16 cellular contexts compared by ENCODE assay signal in the genomic region with DNA sequence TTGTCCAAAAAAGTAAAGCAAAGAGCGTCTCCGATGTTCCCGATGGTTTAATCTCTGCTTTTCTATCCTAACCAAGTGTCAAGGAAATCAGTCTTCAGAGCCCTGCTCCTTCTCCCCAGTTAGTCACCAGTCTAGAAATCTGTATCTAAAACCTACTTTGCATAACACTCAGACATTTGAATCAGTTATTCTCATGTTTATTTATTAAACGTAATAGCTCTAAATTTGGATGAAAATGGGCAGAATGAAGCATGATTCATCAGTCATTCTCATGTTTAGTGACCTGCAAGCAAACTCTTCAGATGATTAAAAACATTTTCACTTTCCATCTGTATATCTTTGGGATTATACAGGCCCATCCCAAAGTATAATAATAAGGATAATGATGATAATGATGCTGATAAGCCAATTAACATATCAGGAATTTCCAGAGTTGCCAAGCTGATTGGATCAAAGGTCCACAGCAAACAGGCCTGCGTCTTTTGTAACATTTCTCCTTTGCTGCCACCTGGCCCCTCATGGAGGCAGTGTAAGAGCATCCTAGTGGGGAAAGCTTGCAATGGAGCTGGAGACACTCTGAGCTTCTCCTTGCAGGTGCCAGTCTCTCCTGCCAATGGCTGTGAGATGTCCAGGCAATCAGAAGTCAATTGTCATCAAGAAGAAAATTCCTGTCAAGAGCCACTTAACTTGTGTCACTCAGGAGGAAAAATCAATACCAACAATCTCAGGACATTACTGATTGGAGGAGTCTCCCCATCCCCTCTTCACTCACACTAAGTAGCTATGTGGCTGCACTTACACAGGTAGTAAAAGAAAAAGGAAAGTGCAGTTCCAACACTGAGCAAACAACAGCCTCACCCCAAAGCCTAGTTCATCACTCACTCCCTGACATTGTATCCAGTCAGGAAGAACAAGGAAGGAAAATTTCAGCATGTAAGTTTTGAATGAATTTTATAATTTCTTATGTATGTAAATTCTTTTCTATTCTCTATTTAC.
A peak's percentile ranks its signal among the peaks of the same experiment; 100 is the strongest.
DNase-seq lines count a peak whose midpoint lies in the region; ATAC-seq and TF ChIP-seq lines count a peak whose summit lies in the region.
"Had no signal": no experiment of that assay in that cellular context is flagged by ENCODE, and none has a peak within 500 bp of the region (broad histone marks: within the 10 kb centered on the region; RNA-seq: fewer than 3 reads in every experiment).

No MANE protein-coding gene starts in this region.

- H4K20me1 ChIP-seq in OCI-LY3 (ENCODE audit: insufficient read depth, low read length), result no peaks in the 10 kb centered on the region

- H3K27ac ChIP-seq in OCI-LY3 (ENCODE audit: low read length), result no peak overlapping the region
- H3K27ac ChIP-seq: right atrium auricular region had no signal

- no peaks in the 10 kb centered on the region for H3K36me3 ChIP-seq in OCI-LY3 (replicated peaks; ENCODE audit: low read depth, low read length)
- H3K36me3 ChIP-seq: right atrium auricular region had no signal

- no peaks in the 10 kb centered on the region for H3K4me1 ChIP-seq in OCI-LY3 (ENCODE audit: low read length)
- H3K4me1 ChIP-seq: right atrium auricular region had no signal

- H3K4me3 ChIP-seq in OCI-LY3 (ENCODE audit: low read length), result no peak overlapping the region
- H3K4me3 ChIP-seq: right atrium auricular region had no signal

- H3K4me3 Mint-ChIP-seq in type B pancreatic cell, result no peak overlapping the region
- H3K4me3 Mint-ChIP-seq: IgD-negative memory B cell had no signal

- peak; percentile 51 for ATAC-seq in HG03520 (IDR thresholded peaks at IDR 0.05; ENCODE audit: unreplicated experiment)

- H3K9ac ChIP-seq in OCI-LY3 (ENCODE audit: low read length), result no peak overlapping the region

- H3K27me3 Mint-ChIP-seq in type B pancreatic cell, result no peaks in the 10 kb centered on the region

- peak; percentile 29 for TF ChIP-seq CTCF in OCI-LY3 (IDR thresholded peaks at IDR 0.05; ENCODE audit: low read depth, low read length)
- peak; percentile 21 for TF ChIP-seq CTCF in type B pancreatic cell (conservative IDR thresholded peaks at IDR 0.05)

- H3K36me3 Mint-ChIP-seq in type B pancreatic cell, result no peaks in the 10 kb centered on the region
- H3K36me3 Mint-ChIP-seq: IgD-negative memory B cell had no signal

- no peak overlapping the region for H3K27ac Mint-ChIP-seq in type B pancreatic cell
- H3K27ac Mint-ChIP-seq: IgD-negative memory B cell had no signal

- no peaks in the 10 kb centered on the region for H3K9me3 Mint-ChIP-seq in type B pancreatic cell
- H3K9me3 Mint-ChIP-seq: IgD-negative memory B cell had no signal

- H3K4me2 ChIP-seq in OCI-LY3 (ENCODE audit: low read length), result no peak overlapping the region

- H3K4me1 Mint-ChIP-seq in type B pancreatic cell (ENCODE audit: unreplicated experiment), result peaks cover 3% of the 10 kb centered on the region
- H3K4me1 Mint-ChIP-seq: IgD-negative memory B cell had no signal

- DNase-seq in NCI-H2196 (lab: John Stamatoyannopoulos, UW; ENCODE audit: unreplicated experiment) (peak; percentile 14), NCI-H2196 treated with DMSO at 0.1 percent for 48 hours (lab: John Stamatoyannopoulos, UW; ENCODE audit: unreplicated experiment) (no peak), type B pancreatic cell (ENCODE audit: extremely low spot score, unreplicated experiment) (no peak), SIG-M5 treated with dmso at 0.1 percent for 504 hours (lab: John Stamatoyannopoulos, UW; ENCODE audit: unreplicated experiment) (no peak), NCI-H2107 (lab: John Stamatoyannopoulos, UW) (no peak)
- no peak for DNase-seq in stimulated activated naive CD4-positive, alpha-beta T cell treated with Interleukin-2 at 50 U/mL for 16 hours (lab: John Stamatoyannopoulos, UW)
- DNase-seq: dermis blood vessel endothelial cell, EL, mesenchymal stem cell, NCI-H69, T-helper 2 cell, trophoblast cell had no signal

- H3K27me3 ChIP-seq in OCI-LY3 (ENCODE audit: low read depth, low read length), result no peaks in the 10 kb centered on the region
- H3K27me3 ChIP-seq: right atrium auricular region had no signal

- H3K9me3 ChIP-seq in OCI-LY3 (ENCODE audit: insufficient read depth, low read length), result no peaks in the 10 kb centered on the region
- H3K9me3 ChIP-seq: right atrium auricular region had no signal

- H2AFZ ChIP-seq in OCI-LY3 (ENCODE audit: low read depth, low read length), result no peak overlapping the region

- no peaks in the 10 kb centered on the region for H3K79me2 ChIP-seq in OCI-LY3 (ENCODE audit: low read length)
